Comparison of ENCODE assay signal across 20 cellular contexts in the genomic region with DNA sequence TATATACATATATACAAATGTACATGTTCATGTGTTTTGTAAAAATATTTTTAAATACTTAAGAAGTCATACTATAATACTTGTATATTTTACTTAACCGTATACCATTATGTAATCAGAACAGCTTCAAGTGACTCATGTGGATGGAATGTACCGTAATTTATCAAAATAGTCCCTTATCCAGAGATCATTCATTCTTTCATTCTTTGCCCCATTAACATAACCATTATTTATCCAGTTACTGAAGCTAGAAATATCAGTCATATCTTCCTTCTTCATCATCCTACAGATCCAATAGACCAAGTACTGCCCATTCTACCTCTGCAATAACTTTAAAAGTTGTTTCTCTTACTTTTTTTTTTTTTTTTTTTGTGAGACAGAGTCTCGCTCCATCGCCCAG.
DNase-seq lines count a peak whose midpoint lies in the region; ATAC-seq, FAIRE-seq and TF ChIP-seq lines count a peak whose summit lies in the region.
"Had no signal": no experiment of that assay in that cellular context is flagged by ENCODE, and none has a peak within 500 bp of the region (broad histone marks: within the 10 kb centered on the region; RNA-seq: fewer than 3 reads in every experiment).

No MANE protein-coding gene starts in this region.

- dilution Hi-C loops in endothelial cell of umbilical vein (cut with MboI; ENCODE audit: extremely low pct_ligation_motif_present, low sequenced_read_pairs): no loop called here

- no peak for ATAC-seq in activated naive CD8-positive, alpha-beta T cell treated with anti-CD3 and anti-CD28 coated beads, Interleukin-2, amount 50 U/mL, for 24 hours
- ATAC-seq in left colon: no peak
- ATAC-seq: body of pancreas, GM12878, left ventricle myocardium superior had no signal

- no peak overlapping the region for H3K9ac ChIP-seq in endothelial cell of umbilical vein (replicated peaks; ENCODE audit: extremely low read depth, insufficient read depth, low read length)

- CTCF ChIA-PET in RWPE1 (lab: Yijun Ruan, JAX) (interaction anchor here (0.7 kb wide), 2 partner anchors 99 to 1080 kb away, joined by 3 to 5 read pairs; no protein-coding TSS in a partner anchor), endothelial cell of umbilical vein (lab: Charles Lee) (interaction anchor here (1.1 to 1.6 kb wide), 2 partner anchors 10 to 121 kb away, joined by 4 read pairs; no protein-coding TSS in a partner anchor)

- H3K27me3 ChIP-seq in endothelial cell of umbilical vein (ENCODE audit: control insufficient read depth in 2 of 2, insufficient read depth in 2 of 2, low read length in 2 of 2): no peaks in the 10 kb centered on the region
- H3K27me3 ChIP-seq: body of pancreas, dorsolateral prefrontal cortex, esophagus muscularis mucosa had no signal

- peak overlapping the region; percentile 21 for H3K4me2 ChIP-seq in endothelial cell of umbilical vein (ENCODE audit: insufficient read depth, low read length)

- intact Hi-C loops in endothelial cell of umbilical vein (cut with micrococcal nuclease): no loop called here
- intact Hi-C loops in left colon (cut with DNase I, micrococcal nuclease): no loop called here

- H3K27me3 Mint-ChIP-seq in activated naive CD8-positive, alpha-beta T cell treated with anti-CD3 and anti-CD28 coated beads, Interleukin-2, amount 50 U/mL, for 24 hours: no peaks in the 10 kb centered on the region

- no peak overlapping the region for H2AFZ ChIP-seq in endothelial cell of umbilical vein (ENCODE audit: low read depth, low read length)

- FAIRE-seq in endothelial cell of umbilical vein (lab: Jason Lieb, UNC): peak; percentile 42
- FAIRE-seq: GM12878 had no signal

- DNase-seq in EL (peak; percentile 68), RWPE1 (ENCODE audit: low spot score) (peak; percentile 8), endothelial cell of umbilical vein (ENCODE audit: low read depth, low spot score) (peak; percentile 68), non-pigmented ciliary epithelial cell (ENCODE audit: low read depth) (peak; percentile 61), left colon (no peak), amygdala (lab: John Stamatoyannopoulos, UW) (no peak), Kasumi-1 (lab: John Stamatoyannopoulos, UW) (no peak)
- no peak for DNase-seq in activated naive CD8-positive, alpha-beta T cell treated with anti-CD3 and anti-CD28 coated beads, Interleukin-2, amount 50 U/mL, for 24 hours
- DNase-seq: activated CD4-positive, alpha-beta T cell treated with anti-CD3 and anti-CD28 coated beads for 48 hours; activated CD8-positive, alpha-beta memory T cell treated with anti-CD3 and anti-CD28 coated beads, Interleukin-2, amount 50 U/mL, for 4 hours; activated gamma-delta T cell; body of pancreas; dorsolateral prefrontal cortex; GDM1; left ventricle myocardium superior; NCI-H2171 treated with DMSO at 0.1 percent for 48 hours; stimulated activated CD4-positive, alpha-beta T cell treated with anti-CD3 and anti-CD28 coated beads, Interleukin-4, amount 100 ng/mL, for 24 hours had no signal

- H3K4me1 ChIP-seq in endothelial cell of umbilical vein (ENCODE audit: control insufficient read depth, extremely low read depth, insufficient read depth, low read length): peaks cover 11% of the 10 kb centered on the region
- H3K4me1 ChIP-seq: body of pancreas, esophagus muscularis mucosa had no signal

- no peak overlapping the region for H3K27ac Mint-ChIP-seq in activated naive CD8-positive, alpha-beta T cell treated with anti-CD3 and anti-CD28 coated beads, Interleukin-2, amount 50 U/mL, for 24 hours

- no peaks in the 10 kb centered on the region for H3K9me1 ChIP-seq in endothelial cell of umbilical vein (replicated peaks; ENCODE audit: control insufficient read depth, extremely low read depth, insufficient read depth, low read length)

- H3K9me3 Mint-ChIP-seq in activated naive CD8-positive, alpha-beta T cell treated with anti-CD3 and anti-CD28 coated beads, Interleukin-2, amount 50 U/mL, for 24 hours: peaks cover under 1% of the 10 kb centered on the region

- no TSS peak for BruUV-seq in endothelial cell of umbilical vein (replicated peaks; lab: Mats Ljungman, UMichigan)

- no peak for TF ChIP-seq CTCF in RWPE1 (conservative IDR thresholded peaks at IDR 0.05; ENCODE audit: low read depth)
- no peak for TF ChIP-seq CTCF in endothelial cell of umbilical vein (IDR thresholded peaks at IDR 0.05; ENCODE audit: extremely low read depth in 1 of 2, insufficient read depth in 1 of 2, low read depth in 1 of 2, low read length in 2 of 2)

- H3K27ac ChIP-seq in RWPE1 (no peak overlapping the region), endothelial cell of umbilical vein (ENCODE audit: insufficient read depth, low read depth, low read length) (no peak overlapping the region)
- H3K27ac ChIP-seq: body of pancreas, dorsolateral prefrontal cortex, esophagus muscularis mucosa, skin epidermis had no signal

- no peaks in the 10 kb centered on the region for H3K9me3 ChIP-seq in endothelial cell of umbilical vein (replicated peaks; ENCODE audit: control insufficient read depth, insufficient read depth, low read length)
- H3K9me3 ChIP-seq: body of pancreas, esophagus muscularis mucosa had no signal

- H3K36me3 Mint-ChIP-seq in activated naive CD8-positive, alpha-beta T cell treated with anti-CD3 and anti-CD28 coated beads, Interleukin-2, amount 50 U/mL, for 24 hours (ENCODE audit: low read depth): peaks cover 11% of the 10 kb centered on the region

- H3K79me2 ChIP-seq in endothelial cell of umbilical vein (ENCODE audit: control insufficient read depth, insufficient read depth, low read length): no peaks in the 10 kb centered on the region

- no peak overlapping the region for H3K4me3 ChIP-seq in endothelial cell of umbilical vein (replicated peaks in 1 of 3; ENCODE audit: insufficient read depth in 1 of 3, low read depth in 1 of 3, low read length in 3 of 3)
- H3K4me3 ChIP-seq: body of pancreas, dorsolateral prefrontal cortex, esophagus muscularis mucosa, GM12878, skin epidermis had no signal

- H3K36me3 ChIP-seq in endothelial cell of umbilical vein (ENCODE audit: control insufficient read depth in 2 of 2, extremely low read depth in 1 of 2, insufficient read depth in 2 of 2, low read length in 2 of 2): no peaks in the 10 kb centered on the region
- H3K36me3 ChIP-seq: esophagus muscularis mucosa had no signal

- H4K20me1 ChIP-seq in endothelial cell of umbilical vein (replicated peaks; ENCODE audit: control insufficient read depth, extremely low read depth, insufficient read depth, low read length): no peaks in the 10 kb centered on the region

- no peak for TF ChIP-seq POLR2A in endothelial cell of umbilical vein (IDR thresholded peaks at IDR 0.05; ENCODE audit: low read depth, low read length)

- POLR2A ChIA-PET in RWPE1 (lab: Yijun Ruan, JAX; ENCODE audit: low non-redundant PET) (no interaction called here), endothelial cell of umbilical vein (lab: Charles Lee) (no interaction called here)

- H3K4me1 Mint-ChIP-seq in activated naive CD8-positive, alpha-beta T cell treated with anti-CD3 and anti-CD28 coated beads, Interleukin-2, amount 50 U/mL, for 24 hours: no peaks in the 10 kb centered on the region

- no peak overlapping the region for H3K4me3 Mint-ChIP-seq in activated naive CD8-positive, alpha-beta T cell treated with anti-CD3 and anti-CD28 coated beads, Interleukin-2, amount 50 U/mL, for 24 hours

TF ChIP-seq in endothelial cell of umbilical vein, 7 proteins besides CTCF, POLR2A, EP300 and RAD21:
- TF ChIP-seq JUN (IDR thresholded peaks at IDR 0.05; ENCODE audit: borderline replicate concordance, insufficient read depth, insufficient read length, low read depth) (peak; percentile 58), FOS (IDR thresholded peaks at IDR 0.05; ENCODE audit: borderline replicate concordance, insufficient read depth, low read length) (peak; percentile 42), MYC (IDR thresholded peaks at IDR 0.05; ENCODE audit: low read depth, low read length) (no peak)

Comparison
In these comparisons a context has a peak if more than half of its experiments do, and no peak if none do; other contexts are left out.
1. DNase-seq: peak in EL (single experiment), RWPE1 (single experiment), endothelial cell of umbilical vein (single experiment) and non-pigmented ciliary epithelial cell (single experiment); none in activated naive CD8-positive, alpha-beta T cell treated with anti-CD3 and anti-CD28 coated beads, Interleukin-2, amount 50 U/mL, for 24 hours (single experiment), left colon (0 of 2), amygdala (0 of 56) and Kasumi-1 (0 of 2).